9 cellular contexts compared by ENCODE assay signal in the genomic region with DNA sequence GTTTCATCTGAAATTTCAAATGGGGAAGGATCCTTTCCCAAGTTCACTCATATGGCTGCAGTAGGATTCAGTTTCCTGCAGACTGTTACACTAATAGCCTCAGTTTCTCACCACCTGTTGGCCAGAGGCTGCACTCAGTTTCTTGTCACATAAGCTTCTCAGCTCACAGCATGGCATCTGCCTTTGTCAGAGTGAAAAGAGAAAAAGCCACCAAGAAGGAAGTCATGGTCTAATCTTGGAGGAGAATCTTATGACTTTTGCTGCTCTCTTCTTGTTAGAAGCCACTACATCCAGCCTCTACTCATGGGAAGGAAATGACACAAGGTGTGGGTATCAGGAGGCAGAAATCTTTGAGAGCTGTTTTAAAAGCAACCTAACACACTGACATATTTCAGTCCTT. TPM values are rescaled to one million over a fixed set of nuclear protein-coding genes. Genes with fewer than 3 reads are reported as not detected.
DNase-seq lines count a peak whose midpoint lies in the region; ATAC-seq and TF ChIP-seq lines count a peak whose summit lies in the region.
"Had no signal": no experiment of that assay in that cellular context is flagged by ENCODE, and none has a peak within 500 bp of the region (broad histone marks: within the 10 kb centered on the region; RNA-seq: fewer than 3 reads in every experiment).

No MANE protein-coding gene starts in this region.

- H3K4me2 ChIP-seq in DOHH2 (ENCODE audit: low read length), result peak overlapping the region; percentile 41

- no peaks in the 10 kb centered on the region for H3K27me3 Mint-ChIP-seq in activated CD8-positive, alpha-beta T cell treated with anti-CD3 and anti-CD28 coated beads, Interleukin-2, amount 10 ng/mL, durations not matched to agents 7 days and 5 days (ENCODE audit: low read depth)

- H3K4me1 Mint-ChIP-seq in activated CD8-positive, alpha-beta T cell treated with anti-CD3 and anti-CD28 coated beads, Interleukin-2, amount 10 ng/mL, durations not matched to agents 7 days and 5 days (ENCODE audit: low read depth), result peaks cover 50% of the 10 kb centered on the region

- H4K20me1 ChIP-seq in DOHH2 (ENCODE audit: control insufficient read depth, insufficient read depth, low read depth, low read length), result no peaks in the 10 kb centered on the region

- H3K79me2 ChIP-seq in DOHH2 (ENCODE audit: control insufficient read depth, low read length), result no peaks in the 10 kb centered on the region

- CTCF ChIA-PET in activated CD8-positive, alpha-beta T cell treated with anti-CD3 and anti-CD28 coated beads, Interleukin-2, amount 10 ng/mL, durations not matched to agents 7 days and 5 days (lab: Charles Lee), result interaction anchor here (1.0 to 1.2 kb wide), 2 partner anchors 24 to 39 kb away, joined by 4 to 5 read pairs; a partner anchor contains a TSS

- peak overlapping the region; percentile 45 for H3K4me3 Mint-ChIP-seq in activated CD8-positive, alpha-beta T cell treated with anti-CD3 and anti-CD28 coated beads, Interleukin-2, amount 10 ng/mL, durations not matched to agents 7 days and 5 days

- no peaks in the 10 kb centered on the region for H3K9me3 ChIP-seq in DOHH2 (ENCODE audit: control insufficient read depth, insufficient read depth, low read length)

- peaks cover 29% of the 10 kb centered on the region for H3K4me1 ChIP-seq in DOHH2 (ENCODE audit: control insufficient read depth, low read length)

- ATAC-seq in GM19351 (IDR thresholded peaks at IDR 0.05; ENCODE audit: unreplicated experiment) (peak; percentile 77), HG03097 (IDR thresholded peaks at IDR 0.05; ENCODE audit: low FRiP score, unreplicated experiment) (peak; percentile 60), HG02970 (IDR thresholded peaks at IDR 0.05; ENCODE audit: low FRiP score, unreplicated experiment) (no peak), SK-N-SH treated with all-trans-retinoic acid at 6 μM for 48 hours (no peak)
- peak; percentile 94 for ATAC-seq in activated CD8-positive, alpha-beta T cell treated with anti-CD3 and anti-CD28 coated beads, Interleukin-2, amount 10 ng/mL, durations not matched to agents 7 days and 5 days

- H3F3A ChIP-seq in DOHH2 (ENCODE audit: control insufficient read depth, insufficient read depth), result no peaks in the 10 kb centered on the region

- no peak for TF ChIP-seq CTCF in DOHH2 (IDR thresholded peaks at IDR 0.05; ENCODE audit: low read depth, low read length, poor library complexity, severe bottlenecking)

- H3K27ac ChIP-seq in DOHH2 (ENCODE audit: low read depth, low read length), result no peak overlapping the region

- peaks cover 5% of the 10 kb centered on the region for H3K9me3 Mint-ChIP-seq in activated CD8-positive, alpha-beta T cell treated with anti-CD3 and anti-CD28 coated beads, Interleukin-2, amount 10 ng/mL, durations not matched to agents 7 days and 5 days (ENCODE audit: insufficient read depth)

- peaks cover 9% of the 10 kb centered on the region for H3K36me3 Mint-ChIP-seq in activated CD8-positive, alpha-beta T cell treated with anti-CD3 and anti-CD28 coated beads, Interleukin-2, amount 10 ng/mL, durations not matched to agents 7 days and 5 days (ENCODE audit: low read depth)

- H3K9me2 ChIP-seq in DOHH2 (replicated peaks; ENCODE audit: control insufficient read depth, low read length), result no peaks in the 10 kb centered on the region

- POLR2A ChIA-PET in activated CD8-positive, alpha-beta T cell treated with anti-CD3 and anti-CD28 coated beads, Interleukin-2, amount 10 ng/mL, durations not matched to agents 7 days and 5 days (lab: Charles Lee), result interaction anchor here (0.6 to 5.8 kb wide), 6 partner anchors 23 to 220 kb away, joined by 3 to 64 read pairs (median 4); a partner anchor contains a TSS

- DNase-seq in activated CD8-positive, alpha-beta T cell treated with anti-CD3 and anti-CD28 coated beads, Interleukin-2, amount 10 ng/mL, durations not matched to agents 7 days and 5 days, result peak; percentile 58
- DNase-seq in MV-4-11 (lab: John Stamatoyannopoulos, UW) (no peak), cerebellar nuclear complex (lab: John Stamatoyannopoulos, UW) (no peak)
- DNase-seq: NCI-H774 had no signal

- H3K27me3 ChIP-seq in DOHH2 (ENCODE audit: control insufficient read depth, low read length), result no peaks in the 10 kb centered on the region

- H3K4me3 ChIP-seq in DOHH2 (ENCODE audit: low read length), result peak overlapping the region; percentile 27

- peak overlapping the region; percentile 91 for H3K27ac Mint-ChIP-seq in activated CD8-positive, alpha-beta T cell treated with anti-CD3 and anti-CD28 coated beads, Interleukin-2, amount 10 ng/mL, durations not matched to agents 7 days and 5 days

- no peaks in the 10 kb centered on the region for H3K36me3 ChIP-seq in DOHH2 (ENCODE audit: control insufficient read depth, low read length)

TF ChIP-seq in SK-N-SH treated with all-trans-retinoic acid at 6 μM for 48 hours, 23 proteins besides CTCF, POLR2A, EP300 and RAD21 (continues in another document):
- no peak for TF ChIP-seq OSR1 (CRISPR knock-in tag; IDR thresholded peaks at IDR 0.05)
- TF ChIP-seq CSDC2 (CRISPR knock-in tag; IDR thresholded peaks at IDR 0.05), result no peak
- TF ChIP-seq, protein P1, sequence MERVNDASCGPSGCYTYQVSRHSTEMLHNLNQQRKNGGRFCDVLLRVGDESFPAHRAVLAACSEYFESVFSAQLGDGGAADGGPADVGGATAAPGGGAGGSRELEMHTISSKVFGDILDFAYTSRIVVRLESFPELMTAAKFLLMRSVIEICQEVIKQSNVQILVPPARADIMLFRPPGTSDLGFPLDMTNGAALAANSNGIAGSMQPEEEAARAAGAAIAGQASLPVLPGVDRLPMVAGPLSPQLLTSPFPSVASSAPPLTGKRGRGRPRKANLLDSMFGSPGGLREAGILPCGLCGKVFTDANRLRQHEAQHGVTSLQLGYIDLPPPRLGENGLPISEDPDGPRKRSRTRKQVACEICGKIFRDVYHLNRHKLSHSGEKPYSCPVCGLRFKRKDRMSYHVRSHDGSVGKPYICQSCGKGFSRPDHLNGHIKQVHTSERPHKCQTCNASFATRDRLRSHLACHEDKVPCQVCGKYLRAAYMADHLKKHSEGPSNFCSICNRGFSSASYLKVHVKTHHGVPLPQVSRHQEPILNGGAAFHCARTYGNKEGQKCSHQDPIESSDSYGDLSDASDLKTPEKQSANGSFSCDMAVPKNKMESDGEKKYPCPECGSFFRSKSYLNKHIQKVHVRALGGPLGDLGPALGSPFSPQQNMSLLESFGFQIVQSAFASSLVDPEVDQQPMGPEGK (CRISPR knock-in tag; IDR thresholded peaks at IDR 0.05; ENCODE audit: borderline replicate concordance), result no peak
- no peak for TF ChIP-seq ZNF565 (CRISPR knock-in tag; conservative IDR thresholded peaks at IDR 0.05; ENCODE audit: low read depth)
- TF ChIP-seq, protein P2, sequence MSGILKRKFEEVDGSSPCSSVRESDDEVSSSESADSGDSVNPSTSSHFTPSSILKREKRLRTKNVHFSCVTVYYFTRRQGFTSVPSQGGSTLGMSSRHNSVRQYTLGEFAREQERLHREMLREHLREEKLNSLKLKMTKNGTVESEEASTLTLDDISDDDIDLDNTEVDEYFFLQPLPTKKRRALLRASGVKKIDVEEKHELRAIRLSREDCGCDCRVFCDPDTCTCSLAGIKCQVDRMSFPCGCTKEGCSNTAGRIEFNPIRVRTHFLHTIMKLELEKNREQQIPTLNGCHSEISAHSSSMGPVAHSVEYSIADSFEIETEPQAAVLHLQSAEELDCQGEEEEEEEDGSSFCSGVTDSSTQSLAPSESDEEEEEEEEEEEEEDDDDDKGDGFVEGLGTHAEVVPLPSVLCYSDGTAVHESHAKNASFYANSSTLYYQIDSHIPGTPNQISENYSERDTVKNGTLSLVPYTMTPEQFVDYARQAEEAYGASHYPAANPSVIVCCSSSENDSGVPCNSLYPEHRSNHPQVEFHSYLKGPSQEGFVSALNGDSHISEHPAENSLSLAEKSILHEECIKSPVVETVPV (CRISPR knock-in tag; IDR thresholded peaks at IDR 0.05), result no peak
- no peak for TF ChIP-seq PPARA (CRISPR knock-in tag; IDR thresholded peaks at IDR 0.05; ENCODE audit: borderline replicate concordance)
- TF ChIP-seq ISL1 (CRISPR knock-in tag; IDR thresholded peaks at IDR 0.05), result no peak
- no peak for TF ChIP-seq ZFP3 (CRISPR knock-in tag; IDR thresholded peaks at IDR 0.05)
- TF ChIP-seq ARNTL (CRISPR knock-in tag; IDR thresholded peaks at IDR 0.05; ENCODE audit: borderline replicate concordance, low read depth), result no peak
- TF ChIP-seq SNAI2 (CRISPR knock-in tag; IDR thresholded peaks at IDR 0.05), result no peak
- no peak for TF ChIP-seq GLIS3 (CRISPR knock-in tag; IDR thresholded peaks at IDR 0.05)
- TF ChIP-seq, protein P3, sequence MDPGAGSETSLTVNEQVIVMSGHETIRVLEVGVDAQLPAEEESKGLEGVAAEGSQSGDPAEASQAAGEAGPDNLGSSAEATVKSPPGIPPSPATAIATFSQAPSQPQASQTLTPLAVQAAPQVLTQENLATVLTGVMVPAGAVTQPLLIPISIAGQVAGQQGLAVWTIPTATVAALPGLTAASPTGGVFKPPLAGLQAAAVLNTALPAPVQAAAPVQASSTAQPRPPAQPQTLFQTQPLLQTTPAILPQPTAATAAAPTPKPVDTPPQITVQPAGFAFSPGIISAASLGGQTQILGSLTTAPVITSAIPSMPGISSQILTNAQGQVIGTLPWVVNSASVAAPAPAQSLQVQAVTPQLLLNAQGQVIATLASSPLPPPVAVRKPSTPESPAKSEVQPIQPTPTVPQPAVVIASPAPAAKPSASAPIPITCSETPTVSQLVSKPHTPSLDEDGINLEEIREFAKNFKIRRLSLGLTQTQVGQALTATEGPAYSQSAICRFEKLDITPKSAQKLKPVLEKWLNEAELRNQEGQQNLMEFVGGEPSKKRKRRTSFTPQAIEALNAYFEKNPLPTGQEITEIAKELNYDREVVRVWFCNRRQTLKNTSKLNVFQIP (CRISPR knock-in tag; IDR thresholded peaks at IDR 0.05; ENCODE audit: borderline replicate concordance, low read depth), result no peak
- no peak for TF ChIP-seq TOX (CRISPR knock-in tag; IDR thresholded peaks at IDR 0.05; ENCODE audit: borderline replicate concordance)

RNA-seq across cellular contexts. Expression of a gene that starts 39.4 kb away (rescaled TPM):
- total RNA-seq in activated CD8-positive, alpha-beta T cell treated with anti-CD3 and anti-CD28 coated beads, Interleukin-2, amount 10 ng/mL, durations not matched to agents 7 days and 5 days, result 100 to 1,000 TPM; 113 to 118 TPM

Comparison
In these comparisons a context has a peak if more than half of its experiments do, and no peak if none do; other contexts are left out.
1. ATAC-seq: peak in GM19351 (single experiment), HG03097 (single experiment) and activated CD8-positive, alpha-beta T cell treated with anti-CD3 and anti-CD28 coated beads, Interleukin-2, amount 10 ng/mL, durations not matched to agents 7 days and 5 days (single experiment); none in HG02970 (single experiment) and SK-N-SH treated with all-trans-retinoic acid at 6 μM for 48 hours (single experiment).